8 cellular contexts compared by ENCODE assay signal in genomic region chr20:62136283-62137091, GRCh38. TPM values are rescaled to one million over a fixed set of nuclear protein-coding genes. Genes with fewer than 3 reads are reported as not detected.
DNase-seq lines count a peak whose midpoint lies in the region; ATAC-seq and TF ChIP-seq lines count a peak whose summit lies in the region.

No MANE protein-coding gene starts in this region.

- H3K27ac Mint-ChIP-seq in central memory CD8-positive, alpha-beta T cell (ENCODE audit: low read depth), result peak overlapping the region; percentile 33

- H3K4me3 Mint-ChIP-seq in central memory CD8-positive, alpha-beta T cell, result no peak overlapping the region

- ATAC-seq in central memory CD8-positive, alpha-beta T cell (replicated peaks; ENCODE audit: extremely low read depth, poor library complexity, severe bottlenecking), result peak; percentile 37
- ATAC-seq in stimulated activated naive CD8-positive, alpha-beta T cell treated with anti-CD3 and anti-CD28 coated beads, Interleukin-15, Interleukin-2, amounts not matched to agents 100 U/mL and 50 U/mL, for 24 hours, result no peak
- no peak for ATAC-seq in GM21619 (IDR thresholded peaks at IDR 0.05; ENCODE audit: unreplicated experiment)

- no peaks in the 10 kb centered on the region for H3K27me3 ChIP-seq in A673 (replicated peaks; ENCODE audit: insufficient read depth, low read depth, low read length, poor library complexity)
- no peaks in the 10 kb centered on the region for H3K27me3 ChIP-seq in liver (ENCODE audit: control insufficient read depth in 4 of 4, insufficient read depth in 4 of 4, low read length in 3 of 4)

- H3K4me3 ChIP-seq in A673 (ENCODE audit: low read depth, low read length, poor library complexity, severe bottlenecking) (no peak overlapping the region), GM12875 (ENCODE audit: low read depth, low read length) (no peak overlapping the region), liver (ENCODE audit: low read depth in 1 of 3, low read length in 3 of 3) (no peak overlapping the region)

- no peak overlapping the region for H3K9ac ChIP-seq in liver (ENCODE audit: low read depth in 1 of 2, low read length in 2 of 2)

- H3K4me1 Mint-ChIP-seq in central memory CD8-positive, alpha-beta T cell, result peaks cover 42% of the 10 kb centered on the region

- H3K9me3 ChIP-seq in A673 (ENCODE audit: low read depth, low read length, poor library complexity, severe bottlenecking) (no peaks in the 10 kb centered on the region), liver (ENCODE audit: control insufficient read depth in 4 of 4, low read length in 3 of 4) (no peaks in the 10 kb centered on the region)

- CTCF ChIA-PET in A673 (lab: Charles Lee), result interaction anchor here (1.7 kb wide), 1 partner anchor 126 kb away, joined by 6 read pairs; no protein-coding TSS in a partner anchor

- DNase-seq in A673 (ENCODE audit: low spot score), result peak; percentile 79
- DNase-seq in NCI-H2227 (lab: John Stamatoyannopoulos, UW; ENCODE audit: unreplicated experiment), result peak; percentile 77
- peak; percentile 59 for DNase-seq in activated CD4-positive, alpha-beta T cell treated with anti-CD3 and anti-CD28 coated beads for 1 hour
- peak; percentile 57 to 63 for DNase-seq in central memory CD8-positive, alpha-beta T cell (ENCODE audit: low spot score in 2 of 2)
- peak; percentile 65 for DNase-seq in stimulated activated naive CD8-positive, alpha-beta T cell treated with anti-CD3 and anti-CD28 coated beads, Interleukin-15, Interleukin-2, amounts not matched to agents 100 U/mL and 50 U/mL, for 24 hours

- peaks cover 76% of the 10 kb centered on the region for H3K36me3 Mint-ChIP-seq in central memory CD8-positive, alpha-beta T cell (ENCODE audit: insufficient read depth)

- peak; percentile 77 to 80 for TF ChIP-seq RAD21 in liver (IDR thresholded peaks at IDR 0.05)

- TF ChIP-seq CTCF in A673 (conservative IDR thresholded peaks at IDR 0.05; ENCODE audit: low read depth, low read length) (peak; percentile 93), GM12875 (IDR thresholded peaks at IDR 0.05; ENCODE audit: borderline replicate concordance, insufficient read depth, low read depth, low read length) (peak; percentile 73), liver (IDR thresholded peaks at IDR 0.05; ENCODE audit: low read depth, low read length, missing input control) (peak; percentile 68)

- no TSS peak for BruUV-seq in A673 (replicated peaks; lab: Mats Ljungman, UMichigan)

- H3K36me3 ChIP-seq in A673 (ENCODE audit: insufficient read depth, low read length, poor library complexity, severe bottlenecking), result peaks cover 99% of the 10 kb centered on the region
- peaks cover 20 to 69% (median 58%) of the 10 kb centered on the region in 4 donors for H3K36me3 ChIP-seq in liver (ENCODE audit: control insufficient read depth in 4 of 4, insufficient read depth in 3 of 4, low read depth in 1 of 4, low read length in 3 of 4)

- POLR2A ChIA-PET in A673 (lab: Charles Lee; ENCODE audit: low non-redundant PET), result no interaction called here

- H3K9me3 Mint-ChIP-seq in central memory CD8-positive, alpha-beta T cell, result no peaks in the 10 kb centered on the region

- H3K27ac ChIP-seq in A673 (ENCODE audit: low read depth, low read length, poor library complexity, severe bottlenecking) (no peak overlapping the region), liver (ENCODE audit: low read depth in 1 of 2, low read length in 2 of 2) (no peak overlapping the region)

- intact Hi-C loops in A673 (cut with micrococcal nuclease; ENCODE audit: unreplicated experiment), result no loop called here

- H3K4me1 ChIP-seq in A673 (ENCODE audit: insufficient read depth, low read length, poor library complexity, severe bottlenecking) (peaks cover 2% of the 10 kb centered on the region), liver (ENCODE audit: control insufficient read depth in 4 of 4, insufficient read depth in 4 of 4, low read length in 3 of 4) (peaks cover 9 to 37% (median 23%) of the 10 kb centered on the region in 4 donors)

- WGBS in liver, result 66% methylated on average over 8 of the region's 8 CpGs

- no peaks in the 10 kb centered on the region for H3K27me3 Mint-ChIP-seq in central memory CD8-positive, alpha-beta T cell

TF ChIP-seq in liver, 16 proteins besides CTCF, POLR2A, EP300 and RAD21:
- no peak for TF ChIP-seq EGR1 (IDR thresholded peaks at IDR 0.05; ENCODE audit: low read depth in 2 of 2)
- TF ChIP-seq ATF3 (IDR thresholded peaks at IDR 0.05), result no peak
- no peak for TF ChIP-seq HNF4G (IDR thresholded peaks at IDR 0.05)
- TF ChIP-seq MAX (IDR thresholded peaks at IDR 0.05), result no peak
- TF ChIP-seq YY1 (IDR thresholded peaks at IDR 0.05), result no peak
- no peak for TF ChIP-seq FOXA1 (IDR thresholded peaks at IDR 0.05)
- no peak for TF ChIP-seq NR2F2 (IDR thresholded peaks at IDR 0.05)
- TF ChIP-seq RXRA (IDR thresholded peaks at IDR 0.05), result no peak
- no peak for TF ChIP-seq JUND (IDR thresholded peaks at IDR 0.05)
- no peak for TF ChIP-seq SP1 (IDR thresholded peaks at IDR 0.05)
- no peak for TF ChIP-seq HNF4A (conservative IDR thresholded peaks at IDR 0.05)
- TF ChIP-seq FOXA2 (IDR thresholded peaks at IDR 0.05), result no peak
- no peak for TF ChIP-seq REST (IDR thresholded peaks at IDR 0.05)
- no peak for TF ChIP-seq ZBTB33 (IDR thresholded peaks at IDR 0.05)
- no peak for TF ChIP-seq GABPA (IDR thresholded peaks at IDR 0.05 in 1 of 2, conservative IDR thresholded peaks at IDR 0.05 in 1 of 2)
- TF ChIP-seq TAF1 (conservative IDR thresholded peaks at IDR 0.05), result no peak
TF ChIP-seq in liver: peak in this region for 0.

RNA-seq across cellular contexts. Expression of gene PSMA7, which starts 6.7 kb away (rescaled TPM):
- total RNA-seq in A673 (2021) (555 and 593 TPM in 2 replicates), liver (100 to 1,000 TPM; 109 to 181 TPM)
- 100 to 1,000 TPM; 212 to 342 TPM for polyA plus RNA-seq in liver

RNA-seq across cellular contexts. Expression of gene SS18L1, which starts 7.1 kb away (rescaled TPM):
- total RNA-seq in A673 (2021) (34.7 and 39.6 TPM in 2 replicates), liver (10 to 100 TPM; 17.3 to 24.3 TPM)
- 10 to 100 TPM in 1 of 2 donors, 1 to 10 TPM in 1; 6.1 to 16.1 TPM for polyA plus RNA-seq in liver

RNA-seq across cellular contexts. Expression of gene LSM14B, which starts 14.2 kb away (rescaled TPM):
- total RNA-seq in A673 (2021) (72.5 and 80.2 TPM in 2 replicates), liver (10 to 100 TPM; 15.5 to 15.9 TPM)
- 10 to 100 TPM in 1 of 2 donors, under 1 TPM in 1; 0.99 to 11.2 TPM for polyA plus RNA-seq in liver

RNA-seq across cellular contexts. Expression of gene MTG2, which starts 46.3 kb away (rescaled TPM):
- total RNA-seq in A673 (2021) (40.9 and 48.1 TPM in 2 replicates), liver (10 to 100 TPM; 13.0 to 26.8 TPM)
- polyA plus RNA-seq in liver, result 10 to 100 TPM; 22.0 to 28.0 TPM
